In genomic region chr10:10311966-10312365, GRCh38 we compare ENCODE assay signal across 7 cellular contexts.
"Had no signal": no experiment of that assay in that cellular context is flagged by ENCODE, and none has a peak within 500 bp of the region (broad histone marks: within the 10 kb centered on the region; RNA-seq: fewer than 3 reads in every experiment).

No MANE protein-coding gene starts in this region.

- ATAC-seq: HepG2, K562 had no signal

- H3K9ac ChIP-seq: GM23248 had no signal

- H3K4me3 Mint-ChIP-seq: H9 had no signal

- H2AFZ ChIP-seq: GM23248 had no signal

- H3K27ac Mint-ChIP-seq: H9 had no signal

- H3K27ac ChIP-seq: GM23248, HL-60 had no signal

- H3K9me3 Mint-ChIP-seq: H9 had no signal

- H3K4me3 ChIP-seq: GM23248, K562 had no signal

- DNase-seq: GM23248, H9, HCEC 1CT, KG1 had no signal
